In genomic region chr1:235430991-235431390, GRCh38 we compare ENCODE assay signal across 16 cellular contexts.
"Had no signal": no experiment of that assay in that cellular context is flagged by ENCODE, and none has a peak within 500 bp of the region (broad histone marks: within the 10 kb centered on the region; RNA-seq: fewer than 3 reads in every experiment).

No MANE protein-coding gene starts in this region.

- H3K27me3 ChIP-seq: dorsolateral prefrontal cortex, esophagus muscularis mucosa, upper lobe of left lung had no signal

- H3K9me3 ChIP-seq: esophagus muscularis mucosa, upper lobe of left lung had no signal

- H3K27me3 Mint-ChIP-seq: activated T-helper 17 cell treated with anti-CD3 and anti-CD28 coated beads, Interleukin-2, amount 50 U/mL, for 72 hours; brain had no signal

- H3K27ac Mint-ChIP-seq: activated naive CD4-positive, alpha-beta T cell treated with anti-CD3 and anti-CD28 coated beads for 36 hours; activated T-helper 17 cell treated with anti-CD3 and anti-CD28 coated beads, Interleukin-2, amount 50 U/mL, for 72 hours; brain had no signal

- H3K27ac ChIP-seq: dorsolateral prefrontal cortex, esophagus muscularis mucosa, upper lobe of left lung, WERI-Rb-1 had no signal

- DNase-seq: activated CD4-positive, alpha-beta T cell treated with anti-CD3 and anti-CD28 coated beads for 4 hours; activated naive CD4-positive, alpha-beta T cell treated with anti-CD3 and anti-CD28 coated beads for 36 hours; cerebellar nuclear complex; dorsolateral prefrontal cortex; foreskin melanocyte; head of caudate nucleus; mesendoderm; stimulated activated CD4-positive, alpha-beta T cell treated with anti-CD3 and anti-CD28 coated beads, Interleukin-2, amount 100 ng/mL, for 24 hours; stimulated activated naive CD4-positive, alpha-beta T cell treated with Interleukin-2 at 50 U/mL for 16 hours; T1000; upper lobe of left lung; WERI-Rb-1 had no signal

- H3K4me1 Mint-ChIP-seq: activated T-helper 17 cell treated with anti-CD3 and anti-CD28 coated beads, Interleukin-2, amount 50 U/mL, for 72 hours; brain had no signal

- H3K9me3 Mint-ChIP-seq: activated naive CD4-positive, alpha-beta T cell treated with anti-CD3 and anti-CD28 coated beads for 36 hours; activated T-helper 17 cell treated with anti-CD3 and anti-CD28 coated beads, Interleukin-2, amount 50 U/mL, for 72 hours; brain had no signal

- ATAC-seq: activated T-helper 17 cell treated with anti-CD3 and anti-CD28 coated beads, Interleukin-2, amount 50 U/mL, for 72 hours; sciatic nerve had no signal

- H3K4me1 ChIP-seq: esophagus muscularis mucosa, upper lobe of left lung had no signal

- H3K4me3 ChIP-seq: dorsolateral prefrontal cortex, esophagus muscularis mucosa, upper lobe of left lung had no signal

- H3K4me3 Mint-ChIP-seq: activated naive CD4-positive, alpha-beta T cell treated with anti-CD3 and anti-CD28 coated beads for 36 hours; activated T-helper 17 cell treated with anti-CD3 and anti-CD28 coated beads, Interleukin-2, amount 50 U/mL, for 72 hours; brain had no signal
